Comparison of ENCODE assay signal across 24 cellular contexts in the genomic region with DNA sequence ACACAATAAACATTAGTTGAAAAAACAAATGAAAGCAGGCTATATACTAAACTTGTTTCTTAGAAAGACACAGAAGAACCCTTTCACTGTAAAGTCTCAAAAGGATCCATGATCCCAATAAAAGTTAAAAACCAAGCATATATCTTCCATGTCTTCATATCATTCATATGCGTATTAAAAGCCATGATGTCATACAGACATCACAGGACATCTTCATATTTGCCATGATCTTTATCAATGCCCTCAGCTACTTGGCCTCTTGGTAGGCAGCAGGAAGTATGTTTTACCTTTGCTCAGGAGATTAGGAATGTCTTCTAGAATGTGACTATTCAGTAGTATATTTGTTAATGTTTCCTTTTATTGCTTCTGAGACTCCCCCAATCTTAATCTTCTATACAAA.
"Had no signal": no experiment of that assay in that cellular context is flagged by ENCODE, and none has a peak within 500 bp of the region (broad histone marks: within the 10 kb centered on the region; RNA-seq: fewer than 3 reads in every experiment).

No MANE protein-coding gene starts in this region.

- FAIRE-seq: colon, endometrium, keratinocyte had no signal

- H3K27ac ChIP-seq: coronary artery, epithelial cell of prostate, esophagus squamous epithelium, gastrocnemius medialis, heart right ventricle, left lung, lower lobe of right lung had no signal

- DNase-seq: effector CD8-positive, alpha-beta T cell; effector memory CD8-positive, alpha-beta T cell; endodermal cell; erythroblast; esophagus squamous epithelium; foreskin fibroblast; foreskin melanocyte; gastrocnemius medialis; glutamatergic neuron; head of caudate nucleus; heart right ventricle; hippocampal formation; left cardiac atrium; left lung; left ventricle myocardium superior; lower lobe of right lung; mesenchymal stem cell; midbrain had no signal

- H3K4me1 Mint-ChIP-seq: endodermal cell had no signal

- H3K27ac Mint-ChIP-seq: effector memory CD8-positive, alpha-beta T cell; endodermal cell had no signal

- H3K27me3 Mint-ChIP-seq: effector memory CD8-positive, alpha-beta T cell had no signal

- H3K27me3 ChIP-seq: esophagus squamous epithelium, gastrocnemius medialis, heart right ventricle, left lung had no signal

- H3K4me1 ChIP-seq: esophagus squamous epithelium, left lung, lower lobe of right lung had no signal

- H3K4me3 Mint-ChIP-seq: effector memory CD8-positive, alpha-beta T cell; endodermal cell had no signal

- H3K9me3 Mint-ChIP-seq: effector memory CD8-positive, alpha-beta T cell; endodermal cell had no signal

- H3K36me3 ChIP-seq: esophagus squamous epithelium, gastrocnemius medialis, heart right ventricle, left lung, lower lobe of right lung had no signal

- ATAC-seq: effector memory CD8-positive, alpha-beta T cell; esophagus mucosa; gastrocnemius medialis; heart right ventricle; left cardiac atrium; left lung; left ventricle myocardium superior; lower lobe of right lung had no signal

- H3K9me3 ChIP-seq: esophagus squamous epithelium, gastrocnemius medialis, heart right ventricle, left lung, lower lobe of right lung had no signal

- H3K4me3 ChIP-seq: coronary artery, esophagus squamous epithelium, gastrocnemius medialis, heart right ventricle, left lung, lower lobe of right lung had no signal
